6 cellular contexts compared by ENCODE assay signal in the genomic region with DNA sequence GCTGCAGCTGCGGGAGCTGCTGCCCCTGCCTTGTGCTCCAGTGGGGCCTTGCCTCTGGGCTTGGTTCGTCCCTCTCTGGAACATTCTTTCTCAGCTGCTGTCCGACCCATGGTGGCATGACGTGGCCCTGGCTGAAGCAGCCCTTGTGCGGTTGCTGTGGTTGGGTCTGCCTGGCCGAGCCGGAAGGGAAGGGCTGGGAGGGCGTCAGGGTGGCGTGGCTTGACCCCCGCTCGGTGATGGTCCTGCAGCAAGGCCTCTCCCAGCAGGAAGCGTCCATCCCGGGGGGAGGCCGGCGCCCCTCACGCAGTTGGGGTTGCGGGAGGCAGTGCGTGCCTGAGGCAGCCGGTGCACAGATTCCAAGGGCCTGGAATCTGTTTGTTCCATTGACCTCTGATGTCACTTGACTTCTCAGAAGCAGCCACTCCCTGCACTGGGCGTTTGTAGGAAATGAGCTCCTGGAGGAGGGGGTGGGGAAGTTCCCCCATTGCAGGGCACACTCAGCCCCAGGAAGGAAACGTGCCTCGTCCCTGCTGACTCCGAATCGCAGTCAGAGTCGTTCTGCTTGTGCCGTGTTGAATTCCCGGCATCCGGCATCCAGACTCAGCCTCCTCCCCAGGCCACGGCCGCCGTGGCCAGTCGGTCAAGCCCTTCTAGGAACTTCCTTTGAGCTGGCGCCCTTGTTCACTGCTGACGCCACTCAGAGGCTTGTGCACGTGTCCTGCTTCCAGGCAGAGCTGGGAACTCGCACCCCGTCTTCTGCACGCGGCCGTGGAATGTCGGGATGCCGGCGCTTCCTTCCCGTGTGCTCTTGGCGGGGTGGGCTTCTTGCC. TPM values are rescaled to one million over a fixed set of nuclear protein-coding genes. Genes with fewer than 3 reads are reported as not detected.
DNase-seq lines count a peak whose midpoint lies in the region; ATAC-seq, FAIRE-seq and TF ChIP-seq lines count a peak whose summit lies in the region.

No MANE protein-coding gene starts in this region.

- H3K27ac Mint-ChIP-seq in type B pancreatic cell: no peak overlapping the region
- no peak overlapping the region for H3K27ac Mint-ChIP-seq in GM23338

- no peaks in the 10 kb centered on the region for H3K36me3 ChIP-seq in bronchial epithelial cell (ENCODE audit: control insufficient read depth, insufficient read depth, low read length)
- H3K36me3 ChIP-seq in neuronal stem cell (replicated peaks in 1 of 2; ENCODE audit: control insufficient read depth in 2 of 2, insufficient read depth in 2 of 2, low read length in 2 of 2): peaks cover 2 to 19% of the 10 kb centered on the region in 2 donors
- no peaks in the 10 kb centered on the region for H3K36me3 ChIP-seq in GM23338 (ENCODE audit: insufficient read depth)

- DNase-seq in HCEC 1CT: peak; percentile 83
- peak; percentile 72 for DNase-seq in bronchial epithelial cell (ENCODE audit: low read depth)
- DNase-seq in neuronal stem cell (ENCODE audit: low spot score): no peak
- no peak for DNase-seq in type B pancreatic cell (ENCODE audit: extremely low spot score, unreplicated experiment)
- no peak for DNase-seq in GM23338 (ENCODE audit: low spot score)

- H3K4me1 Mint-ChIP-seq in type B pancreatic cell (ENCODE audit: unreplicated experiment) (no peaks in the 10 kb centered on the region), GM23338 (no peaks in the 10 kb centered on the region; the same call in 2 of the 3 replicates)

- H3K27ac ChIP-seq in neuronal stem cell (replicated peaks; ENCODE audit: low read length): peak overlapping the region; percentile 49
- no peak overlapping the region for H3K27ac ChIP-seq in GM23338 (ENCODE audit: low read depth)

- H3K9ac ChIP-seq in neuronal stem cell (ENCODE audit: low read depth, low read length, poor library complexity): peak overlapping the region; percentile 88

- H3K27me3 Mint-ChIP-seq in type B pancreatic cell (no peaks in the 10 kb centered on the region), GM23338 (ENCODE audit: insufficient read depth, low read depth, poor library complexity) (peaks cover 9% of the 10 kb centered on the region)

- peak overlapping the region; percentile 97 for H2BK5ac ChIP-seq in neuronal stem cell (ENCODE audit: low read length)

- H4K20me1 ChIP-seq in GM23338 (replicated peaks; ENCODE audit: insufficient read depth): no peaks in the 10 kb centered on the region

- H2BK120ac ChIP-seq in neuronal stem cell (ENCODE audit: low read depth, low read length): no peak overlapping the region

- no peaks in the 10 kb centered on the region for H3K9me2 ChIP-seq in GM23338 (ENCODE audit: insufficient read depth)

- peak overlapping the region; percentile 96 for H2AK5ac ChIP-seq in neuronal stem cell (ENCODE audit: low read depth, low read length)

- H3K79me1 ChIP-seq in neuronal stem cell (ENCODE audit: low read depth, low read length): peaks cover 2% of the 10 kb centered on the region

- no peaks in the 10 kb centered on the region for H3K9me3 Mint-ChIP-seq in type B pancreatic cell
- no peaks in the 10 kb centered on the region for H3K9me3 Mint-ChIP-seq in GM23338

- H4K8ac ChIP-seq in neuronal stem cell (ENCODE audit: low read depth, low read length): peak overlapping the region; percentile 70

- peaks cover 0 to 4% of the 10 kb centered on the region in 2 donors for H3K9me3 ChIP-seq in neuronal stem cell (replicated peaks in 1 of 2; ENCODE audit: control insufficient read depth in 2 of 2, insufficient read depth in 1 of 2, low read depth in 1 of 2, low read length in 2 of 2)

- peak overlapping the region; percentile 93 for H3K18ac ChIP-seq in neuronal stem cell (ENCODE audit: low read length)

- H3K4me1 ChIP-seq in neuronal stem cell (ENCODE audit: control insufficient read depth in 2 of 2, insufficient read depth in 1 of 2, low read depth in 1 of 2, low read length in 2 of 2) (peaks cover 14 to 17% of the 10 kb centered on the region in 2 donors), GM23338 (ENCODE audit: insufficient read depth) (no peaks in the 10 kb centered on the region)

- H2AFZ ChIP-seq in neuronal stem cell (ENCODE audit: low read length) (peak overlapping the region; percentile 62), GM23338 (no peak overlapping the region)

- no peak overlapping the region for H4K91ac ChIP-seq in neuronal stem cell (ENCODE audit: low read depth, low read length, poor library complexity)

- peak overlapping the region; percentile 49 for H2BK15ac ChIP-seq in neuronal stem cell (ENCODE audit: low read length)

- no peaks in the 10 kb centered on the region for H3K36me3 Mint-ChIP-seq in type B pancreatic cell
- peaks cover 4% of the 10 kb centered on the region; the same call in 1 of the 3 replicates for H3K36me3 Mint-ChIP-seq in GM23338 (ENCODE audit: low read depth)

- peak overlapping the region; percentile 4 for H3K4ac ChIP-seq in neuronal stem cell (ENCODE audit: low read length)

- ATAC-seq in HG02623 (IDR thresholded peaks at IDR 0.05; ENCODE audit: unreplicated experiment) (no peak), GM23338 (no peak; the same call in 2 of the 3 replicates)

- H3K27me3 ChIP-seq in bronchial epithelial cell (ENCODE audit: control insufficient read depth, insufficient read depth, low read length): no peaks in the 10 kb centered on the region
- H3K27me3 ChIP-seq in neuronal stem cell (ENCODE audit: control insufficient read depth in 3 of 3, insufficient read depth in 3 of 3, low read depth in 1 of 3, low read length in 3 of 3): no peaks in the 10 kb centered on the region
- no peaks in the 10 kb centered on the region for H3K27me3 ChIP-seq in GM23338 (ENCODE audit: insufficient read depth)

- H3K4me3 Mint-ChIP-seq in type B pancreatic cell (no peak overlapping the region), GM23338 (no peak overlapping the region)

- H3K23ac ChIP-seq in neuronal stem cell (ENCODE audit: low read depth, low read length, poor library complexity): peak overlapping the region; percentile 58

- no CpG with 5 or more reads among the region's 45 CpGs for WGBS in neuronal stem cell (ENCODE audit: extremely low coverage in 2 of 2, insufficient read length in 2 of 2, insufficient replicate concordance in 1 of 2), 2 donors

- H3K14ac ChIP-seq in neuronal stem cell (ENCODE audit: low read length): peak overlapping the region; percentile 25

- no peaks in the 10 kb centered on the region for H3K79me2 ChIP-seq in GM23338 (replicated peaks; ENCODE audit: insufficient read depth)

- no peaks in the 10 kb centered on the region for H3F3A ChIP-seq in GM23338 (replicated peaks; ENCODE audit: low read depth)

- no peak for FAIRE-seq in bronchial epithelial cell (lab: Jason Lieb, UNC)

- peak overlapping the region; percentile 30 for H2BK12ac ChIP-seq in neuronal stem cell (ENCODE audit: low read length)

- H3K4me3 ChIP-seq in bronchial epithelial cell (ENCODE audit: low read depth, low read length) (no peak overlapping the region), neuronal stem cell (ENCODE audit: low read length in 2 of 2) (no peak overlapping the region), GM23338 (no peak overlapping the region)

- TF ChIP-seq CTCF in bronchial epithelial cell (IDR thresholded peaks at IDR 0.05; ENCODE audit: insufficient read depth, low read length, severe bottlenecking) (no peak), type B pancreatic cell (conservative IDR thresholded peaks at IDR 0.05) (no peak), GM23338 (conservative IDR thresholded peaks at IDR 0.05; ENCODE audit: low read depth in 2 of 2) (no peak)

- no peak overlapping the region for H3K4me2 ChIP-seq in neuronal stem cell (ENCODE audit: insufficient read depth, low read length, poor library complexity, severe bottlenecking)
- no peak overlapping the region for H3K4me2 ChIP-seq in GM23338

TF ChIP-seq in GM23338, 12 proteins besides CTCF, POLR2A, EP300 and RAD21 (continues in another document):
- TF ChIP-seq STAT1 (IDR thresholded peaks at IDR 0.05; ENCODE audit: unreplicated experiment): no peak

RNA-seq across cellular contexts. Expression of a gene that starts 9.7 kb away (rescaled TPM):
- total RNA-seq in bronchial epithelial cell (4.9 and 7.1 TPM in 2 replicates), type B pancreatic cell (ENCODE audit: low replicate concordance) (not detected in 2 replicates)
- polyA plus RNA-seq in neuronal stem cell (2013, experiment 1 of 2): 0.70 TPM
- polyA plus RNA-seq in neuronal stem cell (2013, experiment 2 of 2): 0.90 TPM
- total RNA-seq in GM23338 (2014; rRNA removed; shearing (Covaris generic)): 0.28 and 3.8 TPM in 2 replicates
- not detected in 2 replicates for polyA plus RNA-seq in GM23338 (2016; fragmentation: Nextera tagmentation; extraction: Ambion mirVana)

RNA-seq across cellular contexts. Expression of a gene that starts 21.1 kb away (rescaled TPM):
- total RNA-seq in bronchial epithelial cell (49.2 and 55.5 TPM in 2 replicates), type B pancreatic cell (ENCODE audit: low replicate concordance) (37.2 and 45.0 TPM in 2 replicates)
- 8.8 TPM for polyA plus RNA-seq in neuronal stem cell (2013, experiment 1 of 2)
- polyA plus RNA-seq in neuronal stem cell (2013, experiment 2 of 2): 8.0 TPM
- total RNA-seq in GM23338 (2014; rRNA removed; shearing (Covaris generic)): 19.0 and 24.6 TPM in 2 replicates
- polyA plus RNA-seq in GM23338 (2016; fragmentation: Nextera tagmentation; extraction: Ambion mirVana): 16.7 and 18.6 TPM in 2 replicates

RNA-seq across cellular contexts. Expression of a gene that starts 21.1 kb away (rescaled TPM):
- total RNA-seq in bronchial epithelial cell (17.7 and 25.5 TPM in 2 replicates), type B pancreatic cell (ENCODE audit: low replicate concordance) (28.7 and 32.8 TPM in 2 replicates)
- polyA plus RNA-seq in neuronal stem cell (2013, experiment 1 of 2): 11.0 TPM
- 11.0 TPM for polyA plus RNA-seq in neuronal stem cell (2013, experiment 2 of 2)
- 25.5 and 39.2 TPM in 2 replicates for total RNA-seq in GM23338 (2014; rRNA removed; shearing (Covaris generic))
- polyA plus RNA-seq in GM23338 (2016; fragmentation: Nextera tagmentation; extraction: Ambion mirVana): 21.5 and 25.0 TPM in 2 replicates

RNA-seq across cellular contexts. Expression of a gene that starts 28.6 kb away (rescaled TPM):
- 4.5 and 5.8 TPM in 2 replicates for total RNA-seq in bronchial epithelial cell
- polyA plus RNA-seq in neuronal stem cell (2013, experiment 1 of 2): 5.1 TPM
- 5.1 TPM for polyA plus RNA-seq in neuronal stem cell (2013, experiment 2 of 2)
- 20.7 and 39.2 TPM in 2 replicates for total RNA-seq in type B pancreatic cell (ENCODE audit: low replicate concordance)
- 26.5 and 34.5 TPM in 2 replicates for total RNA-seq in GM23338 (2014; rRNA removed; shearing (Covaris generic))
- 13.5 and 14.2 TPM in 2 replicates for polyA plus RNA-seq in GM23338 (2016; fragmentation: Nextera tagmentation; extraction: Ambion mirVana)

RNA-seq across cellular contexts. Expression of a gene that starts 33.5 kb away (rescaled TPM):
- total RNA-seq in bronchial epithelial cell (0.26 TPM in 1 of 2 replicates, not detected in the other), type B pancreatic cell (ENCODE audit: low replicate concordance) (38.9 and 40.8 TPM in 2 replicates)
- polyA plus RNA-seq in neuronal stem cell (2013, experiment 1 of 2): 4.5 TPM
- 4.6 TPM for polyA plus RNA-seq in neuronal stem cell (2013, experiment 2 of 2)
- 42.7 and 61.3 TPM in 2 replicates for total RNA-seq in GM23338 (2014; rRNA removed; shearing (Covaris generic))
- 28.6 and 29.7 TPM in 2 replicates for polyA plus RNA-seq in GM23338 (2016; fragmentation: Nextera tagmentation; extraction: Ambion mirVana)

Comparison
In these comparisons a context has a peak if more than half of its experiments do, and no peak if none do; other contexts are left out.
1. DNase-seq: peak in HCEC 1CT (single experiment) and bronchial epithelial cell (single experiment); none in neuronal stem cell (single experiment), type B pancreatic cell (single experiment) and GM23338 (single experiment).